Comparison of ENCODE assay signal across 2 cellular contexts in the genomic region with DNA sequence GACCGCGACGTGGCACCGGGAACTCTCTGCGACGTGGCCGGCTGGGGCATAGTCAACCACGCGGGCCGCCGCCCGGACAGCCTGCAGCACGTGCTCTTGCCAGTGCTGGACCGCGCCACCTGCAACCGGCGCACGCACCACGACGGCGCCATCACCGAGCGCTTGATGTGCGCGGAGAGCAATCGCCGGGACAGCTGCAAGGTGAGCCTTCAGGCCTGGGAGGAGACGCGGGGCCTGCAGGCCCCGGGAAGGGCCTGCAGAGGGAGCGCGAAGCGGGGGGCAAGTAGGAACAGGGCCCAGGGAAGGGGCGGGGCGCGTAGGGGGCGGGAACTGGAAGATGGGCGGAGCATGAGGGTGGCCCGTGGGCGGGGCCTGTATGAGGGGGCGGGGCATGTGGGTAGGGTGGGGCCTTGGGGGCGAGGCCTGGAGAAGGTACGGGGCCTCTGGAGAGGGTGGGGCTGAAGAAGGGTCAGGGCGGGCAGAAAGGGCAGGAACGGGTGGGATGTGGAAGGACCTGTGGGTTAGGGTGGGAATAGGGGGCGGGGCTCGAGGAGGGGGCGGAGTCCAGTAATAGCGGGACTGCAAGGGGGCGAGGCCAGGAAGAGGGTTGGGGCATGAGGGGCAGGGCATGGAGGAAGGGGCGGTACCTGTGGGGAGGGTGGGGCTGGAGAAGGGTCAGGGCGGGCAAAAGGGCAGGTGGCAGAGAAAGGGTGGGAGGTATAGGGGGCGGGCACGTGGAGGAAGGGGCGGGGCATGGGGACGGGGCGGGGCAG.
TF ChIP-seq lines count a peak whose summit lies in the region.

No MANE protein-coding gene starts in this region.

TF ChIP-seq in HEK293T, 16 proteins besides CTCF, POLR2A, EP300 and RAD21:
- TF ChIP-seq HDGF (IDR thresholded peaks at IDR 0.05; ENCODE audit: borderline replicate concordance), result no peak; the same call in 1 of the 2 replicates
- TF ChIP-seq, protein P1, sequence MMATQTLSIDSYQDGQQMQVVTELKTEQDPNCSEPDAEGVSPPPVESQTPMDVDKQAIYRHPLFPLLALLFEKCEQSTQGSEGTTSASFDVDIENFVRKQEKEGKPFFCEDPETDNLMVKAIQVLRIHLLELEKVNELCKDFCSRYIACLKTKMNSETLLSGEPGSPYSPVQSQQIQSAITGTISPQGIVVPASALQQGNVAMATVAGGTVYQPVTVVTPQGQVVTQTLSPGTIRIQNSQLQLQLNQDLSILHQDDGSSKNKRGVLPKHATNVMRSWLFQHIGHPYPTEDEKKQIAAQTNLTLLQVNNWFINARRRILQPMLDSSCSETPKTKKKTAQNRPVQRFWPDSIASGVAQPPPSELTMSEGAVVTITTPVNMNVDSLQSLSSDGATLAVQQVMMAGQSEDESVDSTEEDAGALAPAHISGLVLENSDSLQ (IDR thresholded peaks at IDR 0.05), result no peak
- no peak for TF ChIP-seq ARNT (IDR thresholded peaks at IDR 0.05)
- no peak for TF ChIP-seq ELF4 (IDR thresholded peaks at IDR 0.05)
- TF ChIP-seq TARDBP (IDR thresholded peaks at IDR 0.05), result no peak
- TF ChIP-seq LEF1 (IDR thresholded peaks at IDR 0.05; ENCODE audit: borderline replicate concordance), result no peak
- TF ChIP-seq FOXM1 (IDR thresholded peaks at IDR 0.05; ENCODE audit: borderline replicate concordance), result no peak
- no peak for TF ChIP-seq FOXK2 (IDR thresholded peaks at IDR 0.05)
- no peak for TF ChIP-seq FOXA1 (IDR thresholded peaks at IDR 0.05)
- TF ChIP-seq BHLHE40 (IDR thresholded peaks at IDR 0.05; ENCODE audit: borderline replicate concordance), result no peak
- TF ChIP-seq L3MBTL2 (conservative IDR thresholded peaks at IDR 0.05), result peak; percentile 98
- no peak for TF ChIP-seq SUZ12 (IDR thresholded peaks at IDR 0.05)
- TF ChIP-seq CTBP1 (IDR thresholded peaks at IDR 0.05; ENCODE audit: borderline replicate concordance), result 0 out of 2 replicates have a peak, but pooled peaks have one; percentile 50
- TF ChIP-seq ZNF384 (IDR thresholded peaks at IDR 0.05), result no peak
- TF ChIP-seq NFRKB (IDR thresholded peaks at IDR 0.05), result no peak
- TF ChIP-seq SP1 (IDR thresholded peaks at IDR 0.05), result no peak

TF ChIP-seq in HepG2, 621 proteins besides CTCF, POLR2A, EP300 and RAD21 (continues in another document):
- TF ChIP-seq PRDM15 (CRISPR knock-in tag; IDR thresholded peaks at IDR 0.05), result no peak
- peak; percentile 93 for TF ChIP-seq ZBTB38 (CRISPR knock-in tag; IDR thresholded peaks at IDR 0.05)
- TF ChIP-seq, protein P2, sequence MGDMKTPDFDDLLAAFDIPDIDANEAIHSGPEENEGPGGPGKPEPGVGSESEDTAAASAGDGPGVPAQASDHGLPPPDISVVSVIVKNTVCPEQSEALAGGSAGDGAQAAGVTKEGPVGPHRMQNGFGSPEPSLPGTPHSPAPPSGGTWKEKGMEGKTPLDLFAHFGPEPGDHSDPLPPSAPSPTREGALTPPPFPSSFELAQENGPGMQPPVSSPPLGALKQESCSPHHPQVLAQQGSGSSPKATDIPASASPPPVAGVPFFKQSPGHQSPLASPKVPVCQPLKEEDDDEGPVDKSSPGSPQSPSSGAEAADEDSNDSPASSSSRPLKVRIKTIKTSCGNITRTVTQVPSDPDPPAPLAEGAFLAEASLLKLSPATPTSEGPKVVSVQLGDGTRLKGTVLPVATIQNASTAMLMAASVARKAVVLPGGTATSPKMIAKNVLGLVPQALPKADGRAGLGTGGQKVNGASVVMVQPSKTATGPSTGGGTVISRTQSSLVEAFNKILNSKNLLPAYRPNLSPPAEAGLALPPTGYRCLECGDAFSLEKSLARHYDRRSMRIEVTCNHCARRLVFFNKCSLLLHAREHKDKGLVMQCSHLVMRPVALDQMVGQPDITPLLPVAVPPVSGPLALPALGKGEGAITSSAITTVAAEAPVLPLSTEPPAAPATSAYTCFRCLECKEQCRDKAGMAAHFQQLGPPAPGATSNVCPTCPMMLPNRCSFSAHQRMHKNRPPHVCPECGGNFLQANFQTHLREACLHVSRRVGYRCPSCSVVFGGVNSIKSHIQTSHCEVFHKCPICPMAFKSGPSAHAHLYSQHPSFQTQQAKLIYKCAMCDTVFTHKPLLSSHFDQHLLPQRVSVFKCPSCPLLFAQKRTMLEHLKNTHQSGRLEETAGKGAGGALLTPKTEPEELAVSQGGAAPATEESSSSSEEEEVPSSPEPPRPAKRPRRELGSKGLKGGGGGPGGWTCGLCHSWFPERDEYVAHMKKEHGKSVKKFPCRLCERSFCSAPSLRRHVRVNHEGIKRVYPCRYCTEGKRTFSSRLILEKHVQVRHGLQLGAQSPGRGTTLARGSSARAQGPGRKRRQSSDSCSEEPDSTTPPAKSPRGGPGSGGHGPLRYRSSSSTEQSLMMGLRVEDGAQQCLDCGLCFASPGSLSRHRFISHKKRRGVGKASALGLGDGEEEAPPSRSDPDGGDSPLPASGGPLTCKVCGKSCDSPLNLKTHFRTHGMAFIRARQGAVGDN (CRISPR knock-in tag; IDR thresholded peaks at IDR 0.05), result 0 out of 2 replicates have a peak, but pooled peaks have one; percentile 11
- TF ChIP-seq GTF2F1 (IDR thresholded peaks at IDR 0.05; ENCODE audit: low read length), result no peak
- TF ChIP-seq KLF9 (CRISPR knock-in tag; IDR thresholded peaks at IDR 0.05; ENCODE audit: low read depth), result no peak
- no peak for TF ChIP-seq ZNF276 (CRISPR knock-in tag; IDR thresholded peaks at IDR 0.05; ENCODE audit: low read depth)
- TF ChIP-seq PPARG (CRISPR knock-in tag; conservative IDR thresholded peaks at IDR 0.05), result no peak
- no peak for TF ChIP-seq ZNF780A (CRISPR knock-in tag; IDR thresholded peaks at IDR 0.05)
- 0 out of 2 replicates have a peak, but pooled peaks have one; percentile 52 for TF ChIP-seq ZHX2 (IDR thresholded peaks at IDR 0.05; ENCODE audit: low read depth)
- TF ChIP-seq ZHX2 (CRISPR knock-in tag; IDR thresholded peaks at IDR 0.05; ENCODE audit: borderline replicate concordance), result no peak
- no peak for TF ChIP-seq ZFP41 (CRISPR knock-in tag; IDR thresholded peaks at IDR 0.05; ENCODE audit: borderline replicate concordance)
- no peak for TF ChIP-seq THYN1 (CRISPR knock-in tag; IDR thresholded peaks at IDR 0.05; ENCODE audit: borderline replicate concordance, low read depth)
- TF ChIP-seq FOXM1 (CRISPR knock-in tag; IDR thresholded peaks at IDR 0.05), result no peak
- TF ChIP-seq HOXA7 (CRISPR knock-in tag; IDR thresholded peaks at IDR 0.05), result no peak
- TF ChIP-seq ZNF776 (CRISPR knock-in tag; IDR thresholded peaks at IDR 0.05), result no peak
- no peak for TF ChIP-seq SSRP1 (CRISPR knock-in tag; IDR thresholded peaks at IDR 0.05)
- no peak for TF ChIP-seq HOXA5 (CRISPR knock-in tag; IDR thresholded peaks at IDR 0.05)
- no peak for TF ChIP-seq ARNT (IDR thresholded peaks at IDR 0.05)
- 0 out of 2 replicates have a peak, but pooled peaks have one; percentile 26 for TF ChIP-seq HNRNPL (IDR thresholded peaks at IDR 0.05; ENCODE audit: low read depth, low read length)
- peak; percentile 81 for TF ChIP-seq AGO1 (IDR thresholded peaks at IDR 0.05; ENCODE audit: low read depth, low read length, poor library complexity, severe bottlenecking)
- no peak for TF ChIP-seq ZBTB37 (CRISPR knock-in tag; IDR thresholded peaks at IDR 0.05)
- TF ChIP-seq ZNF260 (CRISPR knock-in tag; IDR thresholded peaks at IDR 0.05; ENCODE audit: borderline replicate concordance, low read depth), result no peak
- TF ChIP-seq, protein P3, sequence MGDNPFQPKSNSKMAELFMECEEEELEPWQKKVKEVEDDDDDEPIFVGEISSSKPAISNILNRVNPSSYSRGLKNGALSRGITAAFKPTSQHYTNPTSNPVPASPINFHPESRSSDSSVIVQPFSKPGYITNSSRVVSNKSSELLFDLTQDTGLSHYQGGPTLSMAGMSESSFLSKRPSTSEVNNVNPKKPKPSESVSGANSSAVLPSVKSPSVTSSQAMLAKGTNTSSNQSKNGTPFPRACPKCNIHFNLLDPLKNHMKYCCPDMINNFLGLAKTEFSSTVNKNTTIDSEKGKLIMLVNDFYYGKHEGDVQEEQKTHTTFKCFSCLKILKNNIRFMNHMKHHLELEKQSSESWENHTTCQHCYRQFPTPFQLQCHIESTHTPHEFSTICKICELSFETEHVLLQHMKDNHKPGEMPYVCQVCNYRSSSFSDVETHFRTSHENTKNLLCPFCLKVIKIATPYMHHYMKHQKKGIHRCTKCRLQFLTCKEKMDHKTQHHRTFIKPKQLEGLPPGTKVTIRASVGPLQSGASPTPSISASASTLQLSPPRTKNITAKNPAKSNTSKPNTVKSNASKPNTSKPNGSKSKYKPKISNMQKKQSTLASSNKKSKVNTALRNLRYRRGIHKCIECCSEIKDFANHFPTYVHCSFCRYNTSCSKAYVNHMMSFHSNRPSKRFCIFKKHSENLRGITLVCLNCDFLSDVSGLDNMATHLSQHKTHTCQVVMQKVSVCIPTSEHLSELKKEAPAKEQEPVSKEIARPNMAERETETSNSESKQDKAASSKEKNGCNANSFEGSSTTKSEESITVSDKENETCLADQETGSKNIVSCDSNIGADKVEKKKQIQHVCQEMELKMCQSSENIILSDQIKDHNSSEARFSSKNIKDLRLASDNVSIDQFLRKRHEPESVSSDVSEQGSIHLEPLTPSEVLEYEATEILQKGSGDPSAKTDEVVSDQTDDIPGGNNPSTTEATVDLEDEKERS (CRISPR knock-in tag; IDR thresholded peaks at IDR 0.05), result no peak
- TF ChIP-seq ZNF124 (CRISPR knock-in tag; IDR thresholded peaks at IDR 0.05), result no peak
